In genomic region chr19:18203863-18204393, GRCh38 we compare ENCODE assay signal across 8 cellular contexts. TPM values are rescaled to one million over a fixed set of nuclear protein-coding genes. Genes with fewer than 3 reads are reported as not detected.
DNase-seq lines count a peak whose midpoint lies in the region; ATAC-seq and TF ChIP-seq lines count a peak whose summit lies in the region.

TSS of gene RAB3A (minus strand) at chr19:18204042. CDS start at chr19:18202740, 1,302 bp downstream.

- intact Hi-C loops in left ventricle myocardium superior (cut with micrococcal nuclease), result loop anchor here (10.0 kb wide), 1 partner anchor 121 kb away; the partner anchor contains the start of gene LSM4

- H3K27ac Mint-ChIP-seq in progenitor cell of endocrine pancreas, result peak within 1 kb of the TSS; percentile 96

- ATAC-seq in GM18498 (IDR thresholded peaks at IDR 0.05; ENCODE audit: unreplicated experiment), result peak; percentile 88
- ATAC-seq in HG02938 (IDR thresholded peaks at IDR 0.05; ENCODE audit: unreplicated experiment), result peak; percentile 88
- peak; percentile 91 for ATAC-seq in left ventricle myocardium superior

- H3K9me3 Mint-ChIP-seq in progenitor cell of endocrine pancreas (ENCODE audit: low read depth), result no peaks in the 10 kb centered on the region

- H3K4me1 Mint-ChIP-seq in progenitor cell of endocrine pancreas (ENCODE audit: low read depth), result peaks cover 3% of the 10 kb centered on the region

- H3K27me3 Mint-ChIP-seq in progenitor cell of endocrine pancreas, result peaks cover 6% of the 10 kb centered on the region

- no peaks in the 10 kb centered on the region for H3K36me3 Mint-ChIP-seq in progenitor cell of endocrine pancreas (ENCODE audit: insufficient read depth)

- peak within 1 kb of the TSS; percentile 88 for H3K4me3 Mint-ChIP-seq in progenitor cell of endocrine pancreas (ENCODE audit: low read depth)

- DNase-seq in NCI-H187 (lab: John Stamatoyannopoulos, UW), result peak; percentile 95 to 98
- DNase-seq in T-helper 2 cell, result peak; percentile 98 to 100 (median 99)
- DNase-seq in anterior cingulate cortex (lab: John Stamatoyannopoulos, UW), result peak; percentile 77 to 100 (median 100)
- DNase-seq in left ventricle myocardium superior, result peak; percentile 100
- peak; percentile 99 for DNase-seq in progenitor cell of endocrine pancreas (ENCODE audit: low spot score, unreplicated experiment)
- DNase-seq in ureter (ENCODE audit: low spot score), result peak; percentile 99

- TF ChIP-seq CTCF in progenitor cell of endocrine pancreas (IDR thresholded peaks at IDR 0.05; ENCODE audit: unreplicated experiment), result peak; percentile 35

RNA-seq across cellular contexts. Expression of gene RAB3A, which starts in this region (rescaled TPM):
- 35.5 TPM for total RNA-seq in left ventricle myocardium superior
- 3.3 and 5.1 TPM in 2 replicates for total RNA-seq in progenitor cell of endocrine pancreas
- total RNA-seq in ureter, result 6.1 TPM

Comparison
In these comparisons a context has a peak if more than half of its experiments do, and no peak if none do; other contexts are left out.
1. Peak in every context shown above with its lines: DNase-seq and ATAC-seq.